Comparison of ENCODE assay signal across 1 cellular context in genomic region chr2:40240067-40240466, GRCh38.
TF ChIP-seq lines count a peak whose summit lies in the region.

No MANE protein-coding gene starts in this region.

TF ChIP-seq in GM23338, 12 proteins besides CTCF, POLR2A, EP300 and RAD21 (continued from another document):
- TF ChIP-seq, protein P1, sequence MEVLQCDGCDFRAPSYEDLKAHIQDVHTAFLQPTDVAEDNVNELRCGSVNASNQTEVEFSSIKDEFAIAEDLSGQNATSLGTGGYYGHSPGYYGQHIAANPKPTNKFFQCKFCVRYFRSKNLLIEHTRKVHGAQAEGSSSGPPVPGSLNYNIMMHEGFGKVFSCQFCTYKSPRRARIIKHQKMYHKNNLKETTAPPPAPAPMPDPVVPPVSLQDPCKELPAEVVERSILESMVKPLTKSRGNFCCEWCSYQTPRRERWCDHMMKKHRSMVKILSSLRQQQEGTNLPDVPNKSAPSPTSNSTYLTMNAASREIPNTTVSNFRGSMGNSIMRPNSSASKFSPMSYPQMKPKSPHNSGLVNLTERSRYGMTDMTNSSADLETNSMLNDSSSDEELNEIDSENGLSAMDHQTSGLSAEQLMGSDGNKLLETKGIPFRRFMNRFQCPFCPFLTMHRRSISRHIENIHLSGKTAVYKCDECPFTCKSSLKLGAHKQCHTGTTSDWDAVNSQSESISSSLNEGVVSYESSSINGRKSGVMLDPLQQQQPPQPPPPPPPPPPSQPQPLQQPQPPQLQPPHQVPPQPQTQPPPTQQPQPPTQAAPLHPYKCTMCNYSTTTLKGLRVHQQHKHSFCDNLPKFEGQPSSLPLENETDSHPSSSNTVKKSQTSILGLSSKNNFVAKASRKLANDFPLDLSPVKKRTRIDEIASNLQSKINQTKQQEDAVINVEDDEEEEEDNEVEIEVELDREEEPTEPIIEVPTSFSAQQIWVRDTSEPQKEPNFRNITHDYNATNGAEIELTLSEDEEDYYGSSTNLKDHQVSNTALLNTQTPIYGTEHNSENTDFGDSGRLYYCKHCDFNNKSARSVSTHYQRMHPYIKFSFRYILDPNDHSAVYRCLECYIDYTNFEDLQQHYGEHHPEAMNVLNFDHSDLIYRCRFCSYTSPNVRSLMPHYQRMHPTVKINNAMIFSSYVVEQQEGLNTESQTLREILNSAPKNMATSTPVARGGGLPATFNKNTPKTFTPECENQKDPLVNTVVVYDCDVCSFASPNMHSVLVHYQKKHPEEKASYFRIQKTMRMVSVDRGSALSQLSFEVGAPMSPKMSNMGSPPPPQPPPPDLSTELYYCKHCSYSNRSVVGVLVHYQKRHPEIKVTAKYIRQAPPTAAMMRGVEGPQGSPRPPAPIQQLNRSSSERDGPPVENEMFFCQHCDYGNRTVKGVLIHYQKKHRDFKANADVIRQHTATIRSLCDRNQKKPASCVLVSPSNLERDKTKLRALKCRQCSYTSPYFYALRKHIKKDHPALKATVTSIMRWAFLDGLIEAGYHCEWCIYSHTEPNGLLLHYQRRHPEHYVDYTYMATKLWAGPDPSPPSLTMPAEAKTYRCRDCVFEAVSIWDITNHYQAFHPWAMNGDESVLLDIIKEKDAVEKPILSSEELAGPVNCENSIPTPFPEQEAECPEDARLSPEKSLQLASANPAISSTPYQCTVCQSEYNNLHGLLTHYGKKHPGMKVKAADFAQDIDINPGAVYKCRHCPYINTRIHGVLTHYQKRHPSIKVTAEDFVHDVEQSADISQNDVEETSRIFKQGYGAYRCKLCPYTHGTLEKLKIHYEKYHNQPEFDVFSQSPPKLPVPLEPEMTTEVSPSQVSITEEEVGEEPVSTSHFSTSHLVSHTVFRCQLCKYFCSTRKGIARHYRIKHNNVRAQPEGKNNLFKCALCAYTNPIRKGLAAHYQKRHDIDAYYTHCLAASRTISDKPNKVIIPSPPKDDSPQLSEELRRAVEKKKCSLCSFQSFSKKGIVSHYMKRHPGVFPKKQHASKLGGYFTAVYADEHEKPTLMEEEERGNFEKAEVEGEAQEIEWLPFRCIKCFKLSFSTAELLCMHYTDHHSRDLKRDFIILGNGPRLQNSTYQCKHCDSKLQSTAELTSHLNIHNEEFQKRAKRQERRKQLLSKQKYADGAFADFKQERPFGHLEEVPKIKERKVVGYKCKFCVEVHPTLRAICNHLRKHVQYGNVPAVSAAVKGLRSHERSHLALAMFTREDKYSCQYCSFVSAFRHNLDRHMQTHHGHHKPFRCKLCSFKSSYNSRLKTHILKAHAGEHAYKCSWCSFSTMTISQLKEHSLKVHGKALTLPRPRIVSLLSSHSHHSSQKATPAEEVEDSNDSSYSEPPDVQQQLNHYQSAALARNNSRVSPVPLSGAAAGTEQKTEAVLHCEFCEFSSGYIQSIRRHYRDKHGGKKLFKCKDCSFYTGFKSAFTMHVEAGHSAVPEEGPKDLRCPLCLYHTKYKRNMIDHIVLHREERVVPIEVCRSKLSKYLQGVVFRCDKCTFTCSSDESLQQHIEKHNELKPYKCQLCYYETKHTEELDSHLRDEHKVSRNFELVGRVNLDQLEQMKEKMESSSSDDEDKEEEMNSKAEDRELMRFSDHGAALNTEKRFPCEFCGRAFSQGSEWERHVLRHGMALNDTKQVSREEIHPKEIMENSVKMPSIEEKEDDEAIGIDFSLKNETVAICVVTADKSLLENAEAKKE (CRISPR knock-in tag; IDR thresholded peaks at IDR 0.05): no peak
- TF ChIP-seq ZNF114 (CRISPR knock-in tag; IDR thresholded peaks at IDR 0.05): no peak
